Comparison of ENCODE assay signal across 15 cellular contexts in genomic region chr1:162732566-162733335, GRCh38. TPM values are rescaled to one million over a fixed set of nuclear protein-coding genes. Genes with fewer than 3 reads are reported as not detected.
A peak's percentile ranks its signal among the peaks of the same experiment; 100 is the strongest.
DNase-seq lines count a peak whose midpoint lies in the region; ATAC-seq, FAIRE-seq and TF ChIP-seq lines count a peak whose summit lies in the region.
"Had no signal": no experiment of that assay in that cellular context is flagged by ENCODE, and none has a peak within 500 bp of the region (broad histone marks: within the 10 kb centered on the region; RNA-seq: fewer than 3 reads in every experiment).

No MANE protein-coding gene starts in this region.

- H3K9me3 ChIP-seq in breast epithelium (no peaks in the 10 kb centered on the region), MM.1S (replicated peaks; ENCODE audit: insufficient read depth, low read length) (no peaks in the 10 kb centered on the region)
- H3K9me3 ChIP-seq: A549 had no signal

- H3K27ac Mint-ChIP-seq in MCF 10A (ENCODE audit: low read depth, unreplicated experiment) (no peak overlapping the region), nephron progenitor cell (peak overlapping the region; percentile 67)
- H3K27ac Mint-ChIP-seq: activated naive CD4-positive, alpha-beta T cell treated with anti-CD3 and anti-CD28 coated beads, Interleukin-2, amount 10 ng/mL, durations not matched to agents 7 days and 5 days had no signal

- H3K36me3 Mint-ChIP-seq in MCF 10A (ENCODE audit: insufficient read depth, unreplicated experiment) (no peaks in the 10 kb centered on the region), nephron progenitor cell (ENCODE audit: low read depth) (no peaks in the 10 kb centered on the region)
- H3K36me3 Mint-ChIP-seq: activated naive CD4-positive, alpha-beta T cell treated with anti-CD3 and anti-CD28 coated beads, Interleukin-2, amount 10 ng/mL, durations not matched to agents 7 days and 5 days had no signal

- H3F3A ChIP-seq in MM.1S (ENCODE audit: insufficient read depth, low read length) = no peaks in the 10 kb centered on the region

- no peak for TF ChIP-seq POLR2A in breast epithelium (IDR thresholded peaks at IDR 0.05)
- no peak for TF ChIP-seq POLR2A in H54 (IDR thresholded peaks at IDR 0.05; ENCODE audit: low read depth, low read length)

- no peaks in the 10 kb centered on the region for H3K9me2 ChIP-seq in MM.1S (replicated peaks; ENCODE audit: insufficient read depth, low read length)

- H2AFZ ChIP-seq in MM.1S (ENCODE audit: low read length) = no peak overlapping the region

- POLR2A ChIA-PET in MCF 10A (lab: Yijun Ruan, JAX) = no interaction called here

- TF ChIP-seq CTCF in breast epithelium (IDR thresholded peaks at IDR 0.05) = no peak
- no peak for TF ChIP-seq CTCF in MCF 10A (IDR thresholded peaks at IDR 0.05; ENCODE audit: unreplicated experiment)
- TF ChIP-seq CTCF in nephron progenitor cell (IDR thresholded peaks at IDR 0.05) = no peak
- no peak for TF ChIP-seq CTCF in MM.1S (IDR thresholded peaks at IDR 0.05; ENCODE audit: low read length)

- no peak overlapping the region for H3K4me3 Mint-ChIP-seq in MCF 10A (ENCODE audit: unreplicated experiment)
- no peak overlapping the region for H3K4me3 Mint-ChIP-seq in nephron progenitor cell
- H3K4me3 Mint-ChIP-seq: activated naive CD4-positive, alpha-beta T cell treated with anti-CD3 and anti-CD28 coated beads, Interleukin-2, amount 10 ng/mL, durations not matched to agents 7 days and 5 days had no signal

- no peaks in the 10 kb centered on the region for H3K9me3 Mint-ChIP-seq in MCF 10A (ENCODE audit: unreplicated experiment)
- H3K9me3 Mint-ChIP-seq in nephron progenitor cell = peaks cover under 1% of the 10 kb centered on the region

- no peak overlapping the region for H3K9ac ChIP-seq in MM.1S (ENCODE audit: low read length)

- CTCF ChIA-PET in MCF 10A (lab: Yijun Ruan, JAX) = interaction anchor here (0.9 to 1.0 kb wide), 2 partner anchors 16 to 26 kb away, joined by 3 read pairs; no protein-coding TSS in a partner anchor

- H3K4me1 ChIP-seq in breast epithelium = peaks cover 0 to 3% of the 10 kb centered on the region in 2 donors
- no peaks in the 10 kb centered on the region for H3K4me1 ChIP-seq in MM.1S (ENCODE audit: low read length)
- H3K4me1 ChIP-seq: A549 had no signal

- H3K79me2 ChIP-seq in MM.1S (ENCODE audit: low read length) = no peaks in the 10 kb centered on the region

- no peak overlapping the region for H3K4me2 ChIP-seq in MM.1S (ENCODE audit: low read depth, low read length)
- H3K4me2 ChIP-seq: A549 had no signal

- FAIRE-seq in H54 (lab: Jason Lieb, UNC) = no peak
- FAIRE-seq: A549, GM18507 had no signal

- intact Hi-C loops in breast epithelium (cut with DNase I; ENCODE audit: low total_unique reads) = no loop called here
- intact Hi-C loops in MCF 10A (cut with micrococcal nuclease) = no loop called here
- intact Hi-C loops in Right ventricle myocardium superior (cut with DNase I) = no loop called here

- H3K4me1 Mint-ChIP-seq in MCF 10A (ENCODE audit: insufficient read depth, unreplicated experiment) = no peaks in the 10 kb centered on the region
- peaks cover 9% of the 10 kb centered on the region for H3K4me1 Mint-ChIP-seq in nephron progenitor cell
- H3K4me1 Mint-ChIP-seq: activated naive CD4-positive, alpha-beta T cell treated with anti-CD3 and anti-CD28 coated beads, Interleukin-2, amount 10 ng/mL, durations not matched to agents 7 days and 5 days had no signal

- H3K36me3 ChIP-seq in breast epithelium = no peaks in the 10 kb centered on the region
- no peaks in the 10 kb centered on the region for H3K36me3 ChIP-seq in MM.1S (replicated peaks; ENCODE audit: insufficient read depth, low read length)

- H3K27me3 Mint-ChIP-seq in MCF 10A (ENCODE audit: insufficient read depth, unreplicated experiment) (no peaks in the 10 kb centered on the region), nephron progenitor cell (ENCODE audit: low read depth, poor library complexity) (peaks cover 7% of the 10 kb centered on the region)
- H3K27me3 Mint-ChIP-seq: activated naive CD4-positive, alpha-beta T cell treated with anti-CD3 and anti-CD28 coated beads, Interleukin-2, amount 10 ng/mL, durations not matched to agents 7 days and 5 days had no signal

- DNase-seq in breast epithelium (ENCODE audit: low spot score in 2 of 2) (peak; percentile 52 to 60), MCF 10A (ENCODE audit: unreplicated experiment) (no peak), Right ventricle myocardium superior (peak; percentile 83), nephron progenitor cell (no peak), HT-29 (ENCODE audit: low spot score) (no peak), H54 (ENCODE audit: insufficient read length, low spot score) (no peak), MM.1S (no peak)
- DNase-seq: activated CD4-positive, alpha-beta T cell treated with anti-CD3 and anti-CD28 coated beads for 1 hour; activated naive CD4-positive, alpha-beta T cell treated with anti-CD3 and anti-CD28 coated beads, Interleukin-2, amount 10 ng/mL, durations not matched to agents 7 days and 5 days; effector CD4-positive, alpha-beta T cell; NCI-H2171 treated with DMSO at 0.1 percent for 48 hours; trophoblast cell had no signal

- no peaks in the 10 kb centered on the region for H4K20me1 ChIP-seq in MM.1S (ENCODE audit: insufficient read depth, low read length)

- BruUV-seq in MCF 10A (replicated peaks; lab: Mats Ljungman, UMichigan) = no TSS peak

- no peak overlapping the region for H3K4me3 ChIP-seq in breast epithelium
- no peak overlapping the region for H3K4me3 ChIP-seq in MM.1S (ENCODE audit: low read length)
- H3K4me3 ChIP-seq: A549 had no signal

- ATAC-seq in Right ventricle myocardium superior (ENCODE audit: poor library complexity) (peak; percentile 93), GM21723 (IDR thresholded peaks at IDR 0.05; ENCODE audit: unreplicated experiment) (no peak)
- ATAC-seq: A549 had no signal

- H3K27ac ChIP-seq in breast epithelium (peak overlapping the region; percentile 69 to 70), MM.1S (ENCODE audit: low read length) (no peak overlapping the region)
- H3K27ac ChIP-seq: A549 had no signal

- H3K27me3 ChIP-seq in breast epithelium (no peaks in the 10 kb centered on the region), MM.1S (replicated peaks; ENCODE audit: insufficient read depth, low read length) (no peaks in the 10 kb centered on the region)

RNA-seq across cellular contexts. Expression of gene HSD17B7, which starts 57.8 kb away (rescaled TPM):
- total RNA-seq in breast epithelium (10 to 100 TPM; 10.2 to 35.4 (median 22.9) TPM), MCF 10A (2022) (15.5 and 19.6 TPM in 2 replicates), Right ventricle myocardium superior (5.2 TPM)
- 19.6 and 26.4 TPM in 2 replicates for total RNA-seq in HT-29 (2014; rRNA removed; shearing (Covaris generic))

Comparison
In these comparisons a context has a peak if more than half of its experiments do, and no peak if none do; other contexts are left out.
1. DNase-seq: peak in breast epithelium (2 of 2) and Right ventricle myocardium superior (single experiment); none in MCF 10A (single experiment), nephron progenitor cell (single experiment), HT-29 (single experiment), H54 (single experiment) and MM.1S (single experiment).